ENCODE assay signal across 1 cellular context in genomic region chr19:15324791-15325519, GRCh38.
A peak's percentile ranks its signal among the peaks of the same experiment; 100 is the strongest.
TF ChIP-seq lines count a peak whose summit lies in the region.

No MANE protein-coding gene starts in this region.

TF ChIP-seq in K562, 482 proteins besides CTCF, POLR2A, EP300 and RAD21:
- TF ChIP-seq JUND (IDR thresholded peaks at IDR 0.05; ENCODE audit: borderline replicate concordance, low read depth, low read length) = no peak
- no peak for TF ChIP-seq JUND (tag; IDR thresholded peaks at IDR 0.05; ENCODE audit: borderline replicate concordance, low read depth, low read length)
- no peak for TF ChIP-seq PML (IDR thresholded peaks at IDR 0.05; ENCODE audit: low read length)
- TF ChIP-seq GABPB2 (CRISPR knock-in tag; conservative IDR thresholded peaks at IDR 0.05) = no peak
- TF ChIP-seq PHTF2 (CRISPR knock-in tag; IDR thresholded peaks at IDR 0.05) = no peak
- peak; percentile 22; the same call in 1 of the 2 replicates for TF ChIP-seq TFAP4 (CRISPR knock-in tag; IDR thresholded peaks at IDR 0.05; ENCODE audit: borderline replicate concordance)
- no peak for TF ChIP-seq FOS (IDR thresholded peaks at IDR 0.05; ENCODE audit: extremely low read depth, insufficient read length)
- no peak for TF ChIP-seq KDM5B (IDR thresholded peaks at IDR 0.05; ENCODE audit: insufficient replicate concordance, low read depth, low read length)
- no peak for TF ChIP-seq ETV5 (CRISPR knock-in tag; IDR thresholded peaks at IDR 0.05; ENCODE audit: low read depth)
- no peak for TF ChIP-seq KAT2B (IDR thresholded peaks at IDR 0.05; ENCODE audit: low read depth, low read length)
- 0 out of 2 replicates have a peak, but pooled peaks have one; percentile 16 for TF ChIP-seq MYNN (IDR thresholded peaks at IDR 0.05)
- no peak for TF ChIP-seq MYNN (CRISPR knock-in tag; IDR thresholded peaks at IDR 0.05)
- no peak for TF ChIP-seq ZNF592 (IDR thresholded peaks at IDR 0.05)
- TF ChIP-seq ZNF609 (CRISPR knock-in tag; IDR thresholded peaks at IDR 0.05; ENCODE audit: borderline replicate concordance) = no peak
- no peak for TF ChIP-seq PHF21A (IDR thresholded peaks at IDR 0.05; ENCODE audit: borderline replicate concordance, low read depth)
- TF ChIP-seq CCAR2 (IDR thresholded peaks at IDR 0.05; ENCODE audit: low read depth, low read length) = no peak
- TF ChIP-seq ZNF830 (CRISPR knock-in tag; IDR thresholded peaks at IDR 0.05) = no peak
- no peak for TF ChIP-seq PRMT5 (CRISPR knock-in tag; IDR thresholded peaks at IDR 0.05)
- no peak for TF ChIP-seq TSC22D4 (tag; IDR thresholded peaks at IDR 0.05)
- 0 out of 2 replicates have a peak, but pooled peaks have one; percentile 42 for TF ChIP-seq ESRRA (IDR thresholded peaks at IDR 0.05; ENCODE audit: borderline replicate concordance, low read depth)
- TF ChIP-seq NR2C2 (CRISPR knock-in tag; IDR thresholded peaks at IDR 0.05) = no peak
- TF ChIP-seq NR2C2 (tag; IDR thresholded peaks at IDR 0.05) = peak; percentile 15; the same call in 1 of the 2 replicates
- no peak for TF ChIP-seq RUNX1 (IDR thresholded peaks at IDR 0.05; ENCODE audit: low read depth)
- TF ChIP-seq MXD1 (CRISPR knock-in tag; IDR thresholded peaks at IDR 0.05; ENCODE audit: borderline replicate concordance, poor library complexity, severe bottlenecking) = no peak
- TF ChIP-seq PKNOX1 (IDR thresholded peaks at IDR 0.05) = peak; percentile 52; the same call in 1 of the 2 replicates
